29 cellular contexts compared by ENCODE assay signal in genomic region chr15:28112962-28113361, GRCh38. TPM values are rescaled to one million over a fixed set of nuclear protein-coding genes. Genes with fewer than 3 reads are reported as not detected.
"Had no signal": no experiment of that assay in that cellular context is flagged by ENCODE, and none has a peak within 500 bp of the region (broad histone marks: within the 10 kb centered on the region; RNA-seq: fewer than 3 reads in every experiment).

No MANE protein-coding gene starts in this region.

- ATAC-seq: activated CD8-positive, alpha-beta T cell treated with anti-CD3 and anti-CD28 coated beads for 36 hours; activated T-cell treated with anti-CD3 and anti-CD28 coated beads, Interleukin-2, amount 50 U/mL, for 72 hours; activated T-helper 17 cell treated with anti-CD3 and anti-CD28 coated beads, Interleukin-2, amount 50 U/mL, for 72 hours; Panc1 had no signal

- H3K4me3 Mint-ChIP-seq: activated CD4-positive, alpha-beta T cell treated with anti-CD3 and anti-CD28 coated beads, Interleukin-2, amount 10 ng/mL, durations not matched to agents 24 days and 14 days; activated CD8-positive, alpha-beta T cell treated with anti-CD3 and anti-CD28 coated beads for 36 hours; activated naive CD8-positive, alpha-beta T cell treated with anti-CD3 and anti-CD28 coated beads for 36 hours; activated T-cell treated with anti-CD3 and anti-CD28 coated beads, Interleukin-2, amount 50 U/mL, for 72 hours; activated T-helper 17 cell treated with anti-CD3 and anti-CD28 coated beads, Interleukin-2, amount 50 U/mL, for 72 hours; T-helper 1 cell treated with Interleukin-12 subunit alpha and Interleukin-12 subunit beta and Interleukin-4 antibody, amounts not matched to agents 30 μg/mL and 1 μg/mL, for 36 hours; T-helper 2 cell treated with Interferon-gamma antibody and Interleukin-4, amounts not matched to agents 5 μg/mL and 100 μg/mL, for 36 hours had no signal

- H3K9me3 Mint-ChIP-seq: activated CD4-positive, alpha-beta T cell treated with anti-CD3 and anti-CD28 coated beads, Interleukin-2, amount 10 ng/mL, durations not matched to agents 24 days and 14 days; activated CD8-positive, alpha-beta T cell treated with anti-CD3 and anti-CD28 coated beads for 36 hours; activated naive CD8-positive, alpha-beta T cell treated with anti-CD3 and anti-CD28 coated beads for 36 hours; activated T-cell treated with anti-CD3 and anti-CD28 coated beads, Interleukin-2, amount 50 U/mL, for 72 hours; activated T-helper 17 cell treated with anti-CD3 and anti-CD28 coated beads, Interleukin-2, amount 50 U/mL, for 72 hours; T-helper 1 cell treated with Interleukin-12 subunit alpha and Interleukin-12 subunit beta and Interleukin-4 antibody, amounts not matched to agents 30 μg/mL and 1 μg/mL, for 36 hours; T-helper 2 cell treated with Interferon-gamma antibody and Interleukin-4, amounts not matched to agents 5 μg/mL and 100 μg/mL, for 36 hours had no signal

- DNase-seq: activated CD4-positive, alpha-beta T cell treated with anti-CD3 and anti-CD28 coated beads, Interleukin-2, amount 10 ng/mL, durations not matched to agents 24 days and 14 days; activated CD4-positive, alpha-beta T cell treated with anti-CD3 and anti-CD28 coated beads, Interleukin-2, amount 50 U/mL, for 4 hours; activated CD8-positive, alpha-beta T cell treated with anti-CD3 and anti-CD28 coated beads for 36 hours; activated effector memory CD4-positive, alpha-beta T cell treated with anti-CD3 and anti-CD28 coated beads, Interleukin-2, amount 50 U/mL, for 16 hours; activated naive CD4-positive, alpha-beta T cell; activated naive CD8-positive, alpha-beta T cell treated with anti-CD3 and anti-CD28 coated beads for 36 hours; activated T-cell treated with anti-CD3 and anti-CD28 coated beads, Interleukin-2, amount 50 U/mL, for 1 hour; activated T-cell treated with anti-CD3 and anti-CD28 coated beads, Interleukin-2, amount 50 U/mL, for 72 hours; amniotic stem cell; aorta; brain microvascular endothelial cell; Kasumi-1; KG1; MG63; NCI-H1048; NCI-H1436 treated with DMSO at 0.1 percent for 48 hours; NCI-H1694 treated with DMSO at 0.1 percent for 48 hours; NCI-H2029; NCI-H345; NCI-H524 treated with DMSO at 0.1 percent for 48 hours; RPMI8226; SHP77 treated with DMSO at 0.1 percent for 48 hours; SK-N-SH had no signal

- H3K4me1 Mint-ChIP-seq: activated CD4-positive, alpha-beta T cell treated with anti-CD3 and anti-CD28 coated beads, Interleukin-2, amount 10 ng/mL, durations not matched to agents 24 days and 14 days; activated naive CD8-positive, alpha-beta T cell treated with anti-CD3 and anti-CD28 coated beads for 36 hours; activated T-helper 17 cell treated with anti-CD3 and anti-CD28 coated beads, Interleukin-2, amount 50 U/mL, for 72 hours had no signal

- H3K27me3 ChIP-seq: brain microvascular endothelial cell, MG63, SJSA1 had no signal

- H3K27me3 Mint-ChIP-seq: activated CD8-positive, alpha-beta T cell treated with anti-CD3 and anti-CD28 coated beads for 36 hours; activated T-helper 17 cell treated with anti-CD3 and anti-CD28 coated beads, Interleukin-2, amount 50 U/mL, for 72 hours had no signal

- H3K9me3 ChIP-seq: MG63, SJSA1, SK-N-SH had no signal

- H3K27ac ChIP-seq: brain microvascular endothelial cell, cardiac muscle cell, SJSA1 had no signal

- H3K4me3 ChIP-seq: cardiac muscle cell, MG63, SJSA1 had no signal

- H3K27ac Mint-ChIP-seq: activated CD4-positive, alpha-beta T cell treated with anti-CD3 and anti-CD28 coated beads, Interleukin-2, amount 10 ng/mL, durations not matched to agents 24 days and 14 days; activated CD8-positive, alpha-beta T cell treated with anti-CD3 and anti-CD28 coated beads for 36 hours; activated naive CD8-positive, alpha-beta T cell treated with anti-CD3 and anti-CD28 coated beads for 36 hours; activated T-cell treated with anti-CD3 and anti-CD28 coated beads, Interleukin-2, amount 50 U/mL, for 72 hours; activated T-helper 17 cell treated with anti-CD3 and anti-CD28 coated beads, Interleukin-2, amount 50 U/mL, for 72 hours; T-helper 1 cell treated with Interleukin-12 subunit alpha and Interleukin-12 subunit beta and Interleukin-4 antibody, amounts not matched to agents 30 μg/mL and 1 μg/mL, for 36 hours; T-helper 2 cell treated with Interferon-gamma antibody and Interleukin-4, amounts not matched to agents 5 μg/mL and 100 μg/mL, for 36 hours had no signal

RNA-seq across cellular contexts. Expression of gene OCA2, which starts 13.8 kb away (rescaled TPM):
- total RNA-seq: activated CD4-positive, alpha-beta T cell treated with anti-CD3 and anti-CD28 coated beads, Interleukin-2, amount 10 ng/mL, durations not matched to agents 24 days and 14 days; activated CD8-positive, alpha-beta T cell treated with anti-CD3 and anti-CD28 coated beads for 36 hours; activated naive CD8-positive, alpha-beta T cell treated with anti-CD3 and anti-CD28 coated beads for 36 hours; activated T-helper 17 cell treated with anti-CD3 and anti-CD28 coated beads, Interleukin-2, amount 50 U/mL, for 72 hours had no signal
